In the genomic region with DNA sequence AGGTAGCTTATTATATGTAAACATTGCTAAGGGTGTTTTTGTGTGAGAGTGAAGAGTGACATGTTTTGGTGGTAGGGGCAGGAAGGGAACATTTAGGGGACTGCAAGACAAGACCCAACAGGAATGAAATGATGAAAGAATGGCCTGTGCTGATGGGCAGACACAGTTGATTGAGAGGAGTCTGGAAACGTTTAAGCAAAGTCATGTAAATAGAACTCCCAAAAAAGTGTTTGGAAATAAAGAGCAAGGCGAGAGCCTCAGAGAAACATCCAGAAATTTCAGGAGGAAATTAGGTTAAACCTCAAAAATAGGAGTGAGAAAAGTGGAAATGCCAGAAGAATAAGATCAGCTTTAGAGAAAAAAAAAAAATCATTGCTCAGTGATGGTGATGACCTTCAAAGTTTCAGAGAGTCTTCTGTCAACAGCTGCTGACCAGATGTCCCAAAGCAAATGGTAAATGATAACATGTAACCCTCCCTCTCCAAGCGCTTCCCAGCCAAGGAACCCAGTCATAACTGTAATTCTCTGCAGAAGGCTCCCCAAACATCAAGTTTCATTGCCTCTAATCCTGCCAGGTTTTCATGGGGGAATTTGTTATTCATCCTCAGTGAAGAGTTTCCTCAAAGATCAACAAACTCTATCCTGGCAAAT, we compare ENCODE assay signal across 25 cellular contexts.
DNase-seq lines count a peak whose midpoint lies in the region; ATAC-seq and TF ChIP-seq lines count a peak whose summit lies in the region.
"Had no signal": no experiment of that assay in that cellular context is flagged by ENCODE, and none has a peak within 500 bp of the region (broad histone marks: within the 10 kb centered on the region; RNA-seq: fewer than 3 reads in every experiment).

No MANE protein-coding gene starts in this region.

- POLR2A ChIA-PET in HEK293T (lab: Yijun Ruan, JAX): no interaction called here

- intact Hi-C loops in Right ventricle myocardium inferior (cut with DNase I): no loop called here

- no peaks in the 10 kb centered on the region for H3K27me3 ChIP-seq in right atrium auricular region
- no peaks in the 10 kb centered on the region for H3K27me3 ChIP-seq in adipocyte (replicated peaks; ENCODE audit: control insufficient read depth, insufficient read depth, low read length)
- H3K27me3 ChIP-seq in subcutaneous abdominal adipose tissue (ENCODE audit: control insufficient read depth in 5 of 5, insufficient read depth in 4 of 5, low read length in 5 of 5): no peaks in the 10 kb centered on the region
- H3K27me3 ChIP-seq: brain microvascular endothelial cell, upper lobe of left lung had no signal

- H3K9ac ChIP-seq in adipocyte (ENCODE audit: low read length): no peak overlapping the region
- no peak overlapping the region for H3K9ac ChIP-seq in subcutaneous abdominal adipose tissue (ENCODE audit: low read length in 5 of 5)

- TF ChIP-seq CTCF in right atrium auricular region (IDR thresholded peaks at IDR 0.05) (no peak), fibroblast of villous mesenchyme (IDR thresholded peaks at IDR 0.05; ENCODE audit: insufficient read depth, low read depth, low read length) (no peak)

- H3K36me3 ChIP-seq in right atrium auricular region (no peaks in the 10 kb centered on the region), adipocyte (ENCODE audit: control insufficient read depth, insufficient read depth, low read length, severe bottlenecking) (no peaks in the 10 kb centered on the region), subcutaneous abdominal adipose tissue (ENCODE audit: control insufficient read depth in 5 of 5, insufficient read depth in 5 of 5, low read length in 5 of 5) (no peaks in the 10 kb centered on the region)
- H3K36me3 ChIP-seq: brain microvascular endothelial cell, upper lobe of left lung, WERI-Rb-1 had no signal

- CTCF ChIA-PET in HEK293T (lab: Yijun Ruan, JAX): no interaction called here

- DNase-seq in Right ventricle myocardium inferior (ENCODE audit: missing footprints): no peak
- no peak for DNase-seq in right atrium auricular region (ENCODE audit: low spot score)
- peak; percentile 6 for DNase-seq in adipocyte (ENCODE audit: low read depth)
- peak; percentile 88 for DNase-seq in fibroblast of villous mesenchyme (ENCODE audit: low read depth)
- no peak for DNase-seq in HEK293T (ENCODE audit: extremely low spot score)
- DNase-seq: 8988T; activated CD4-positive, alpha-beta T cell treated with anti-CD3 and anti-CD28 coated beads, Interleukin-2, amount 50 U/mL, for 48 hours; activated CD8-positive, alpha-beta memory T cell treated with anti-CD3 and anti-CD28 coated beads, Interleukin-2, amount 50 U/mL, for 48 hours; activated naive CD8-positive, alpha-beta T cell treated with anti-CD3 and anti-CD28 coated beads, Interleukin-2, amount 10 ng/mL, durations not matched to agents 7 days and 5 days; brain microvascular endothelial cell; Calu3; cortex of kidney; endodermal cell; KG1; NCI-H1436 treated with DMSO at 0.1 percent for 48 hours; NCI-H526; nucleus accumbens; stimulated activated CD4-positive, alpha-beta T cell treated with anti-CD3 and anti-CD28 coated beads, Interleukin-4, amount 100 ng/mL, for 4 hours; upper lobe of left lung; WERI-Rb-1 had no signal

- H3K27ac ChIP-seq in right atrium auricular region: no peak overlapping the region
- H3K27ac ChIP-seq in subcutaneous abdominal adipose tissue (ENCODE audit: low read depth, low read length): peak overlapping the region; percentile 19
- H3K27ac ChIP-seq: brain microvascular endothelial cell, C4-2B, upper lobe of left lung, WERI-Rb-1 had no signal

- H3K4me1 ChIP-seq in right atrium auricular region: no peaks in the 10 kb centered on the region
- H3K4me1 ChIP-seq in adipocyte (ENCODE audit: control insufficient read depth, insufficient read depth, low read length): no peaks in the 10 kb centered on the region
- no peaks in the 10 kb centered on the region for H3K4me1 ChIP-seq in subcutaneous abdominal adipose tissue (ENCODE audit: control insufficient read depth in 5 of 5, insufficient read depth in 5 of 5, low read length in 5 of 5)
- H3K4me1 ChIP-seq: upper lobe of left lung had no signal

- H3K4me3 ChIP-seq in right atrium auricular region: no peak overlapping the region
- no peak overlapping the region for H3K4me3 ChIP-seq in adipocyte (ENCODE audit: low read length)
- no peak overlapping the region for H3K4me3 ChIP-seq in fibroblast of villous mesenchyme (ENCODE audit: low read depth, low read length)
- H3K4me3 ChIP-seq in subcutaneous abdominal adipose tissue (ENCODE audit: low read depth in 1 of 5, low read length in 5 of 5): no peak overlapping the region
- H3K4me3 ChIP-seq: upper lobe of left lung had no signal

- H3K9me3 ChIP-seq in right atrium auricular region: peaks cover 0 to 11% of the 10 kb centered on the region in 2 donors
- H3K9me3 ChIP-seq in adipocyte (ENCODE audit: control insufficient read depth, low read length): peaks cover 14% of the 10 kb centered on the region
- H3K9me3 ChIP-seq in subcutaneous abdominal adipose tissue (ENCODE audit: control insufficient read depth in 5 of 5, low read length in 5 of 5): peaks cover 0 to 7% (median 4%) of the 10 kb centered on the region in 5 donors

- peak; percentile 83 for ATAC-seq in Right ventricle myocardium inferior
- no peak for ATAC-seq in GM19455 (IDR thresholded peaks at IDR 0.05; ENCODE audit: unreplicated experiment)
- ATAC-seq in GM21360 (IDR thresholded peaks at IDR 0.05; ENCODE audit: unreplicated experiment): no peak
- ATAC-seq: HCT116 had no signal

TF ChIP-seq in HEK293T, 16 proteins besides CTCF, POLR2A, EP300 and RAD21:
- TF ChIP-seq HDGF (IDR thresholded peaks at IDR 0.05; ENCODE audit: borderline replicate concordance) (no peak), BHLHE40 (IDR thresholded peaks at IDR 0.05; ENCODE audit: borderline replicate concordance) (no peak)

Comparison
In these comparisons a context has a peak if more than half of its experiments do, and no peak if none do; other contexts are left out.
1. DNase-seq: peak in adipocyte (single experiment) and fibroblast of villous mesenchyme (single experiment); none in Right ventricle myocardium inferior (single experiment), right atrium auricular region (single experiment) and HEK293T (single experiment).